In genomic region chr7:27247452-27248426, GRCh38 we compare ENCODE assay signal across 25 cellular contexts. TPM values are rescaled to one million over a fixed set of nuclear protein-coding genes. Genes with fewer than 3 reads are reported as not detected.
"Had no signal": no experiment of that assay in that cellular context is flagged by ENCODE, and none has a peak within 500 bp of the region (broad histone marks: within the 10 kb centered on the region; RNA-seq: fewer than 3 reads in every experiment).

No MANE protein-coding gene starts in this region.

- H3K4me2 ChIP-seq: smooth muscle cell had no signal

- H3K27me3 ChIP-seq: vagina had no signal

- H3K27ac Mint-ChIP-seq: natural killer cell; progenitor cell of endocrine pancreas; stimulated activated effector memory CD8-positive, alpha-beta T cell treated with anti-CD3 and anti-CD28 coated beads, Interleukin-12 subunit alpha, Interleukin-12 subunit beta, amount 100 ng/mL, for 72 hours had no signal

- DNase-seq: effector memory CD4-positive, alpha-beta T cell; esophagus squamous epithelium; foreskin fibroblast; heart left ventricle; hippocampal formation; kidney glomerular epithelial cell; mammary epithelial cell; natural killer cell; occipital lobe; pancreas; stimulated activated CD4-positive, alpha-beta T cell treated with anti-CD3 and anti-CD28 coated beads, Interleukin-4, amount 100 ng/mL, for 1 hour; stimulated activated CD8-positive, alpha-beta memory T cell treated with anti-CD3 and anti-CD28 coated beads, Interleukin-4, amount 100 ng/mL, for 48 hours; stimulated activated naive CD8-positive, alpha-beta T cell treated with anti-CD3 and anti-CD28 coated beads, Interleukin-15, Interleukin-2, amounts not matched to agents 100 U/mL and 50 U/mL, for 24 hours; tibial artery had no signal

- H3K9me3 Mint-ChIP-seq: natural killer cell; stimulated activated effector memory CD8-positive, alpha-beta T cell treated with anti-CD3 and anti-CD28 coated beads, Interleukin-12 subunit alpha, Interleukin-12 subunit beta, amount 100 ng/mL, for 72 hours had no signal

- H3K36me3 Mint-ChIP-seq: natural killer cell had no signal

- H3K9me3 ChIP-seq: esophagus squamous epithelium, heart left ventricle, pancreas, tibial artery, upper lobe of right lung, vagina had no signal

- H3K4me3 Mint-ChIP-seq: natural killer cell; stimulated activated effector memory CD8-positive, alpha-beta T cell treated with anti-CD3 and anti-CD28 coated beads, Interleukin-12 subunit alpha, Interleukin-12 subunit beta, amount 100 ng/mL, for 72 hours had no signal

- H3K4me3 ChIP-seq: esophagus squamous epithelium, heart left ventricle, pancreas, smooth muscle cell, tibial artery, upper lobe of right lung, vagina had no signal

- ATAC-seq: heart left ventricle; natural killer cell; pancreas; stimulated activated effector memory CD8-positive, alpha-beta T cell treated with anti-CD3 and anti-CD28 coated beads, Interleukin-12 subunit alpha, Interleukin-12 subunit beta, amount 100 ng/mL, for 72 hours; stimulated activated naive CD8-positive, alpha-beta T cell treated with anti-CD3 and anti-CD28 coated beads, Interleukin-15, Interleukin-2, amounts not matched to agents 100 U/mL and 50 U/mL, for 24 hours; upper lobe of right lung had no signal

- H3K36me3 ChIP-seq: esophagus squamous epithelium, heart left ventricle, pancreas, tibial artery, upper lobe of right lung, vagina had no signal

- H3K27ac ChIP-seq: epithelial cell of prostate, esophagus squamous epithelium, heart left ventricle, pancreas, tibial artery, upper lobe of right lung, vagina had no signal

RNA-seq across cellular contexts. Expression of gene EVX1, which starts 5.1 kb away (rescaled TPM):
- total RNA-seq: esophagus squamous epithelium, heart left ventricle, lower leg skin, mammary epithelial cell, mucosa of gallbladder, myocyte, natural killer cell, occipital lobe, pancreas, progenitor cell of endocrine pancreas, renal cortical epithelial cell, temporal lobe, upper lobe of right lung had no signal

RNA-seq across cellular contexts. Expression of gene HOXA13, which starts 47.8 kb away (rescaled TPM):
- total RNA-seq: esophagus squamous epithelium, heart left ventricle, mammary epithelial cell, natural killer cell, occipital lobe, progenitor cell of endocrine pancreas, temporal lobe, upper lobe of right lung had no signal
